ENCODE assay signal across 9 cellular contexts in genomic region chr15:97745481-97746071, GRCh38.
DNase-seq lines count a peak whose midpoint lies in the region; ATAC-seq and TF ChIP-seq lines count a peak whose summit lies in the region.
"Had no signal": no experiment of that assay in that cellular context is flagged by ENCODE, and none has a peak within 500 bp of the region (broad histone marks: within the 10 kb centered on the region; RNA-seq: fewer than 3 reads in every experiment).

No MANE protein-coding gene starts in this region.

- TF ChIP-seq CTCF in A673 (conservative IDR thresholded peaks at IDR 0.05; ENCODE audit: low read depth, low read length) = peak; percentile 72
- TF ChIP-seq CTCF in GM12865 (IDR thresholded peaks at IDR 0.05; ENCODE audit: insufficient read depth, low read depth, low read length, missing control alignments) = peak; percentile 56
- peak in 2 of 3 experiments; percentile 5 to 28 for TF ChIP-seq CTCF in ascending aorta (IDR thresholded peaks at IDR 0.05)
- TF ChIP-seq CTCF in nephron (IDR thresholded peaks at IDR 0.05; ENCODE audit: unreplicated experiment in 3 of 3) = peak; percentile 21 to 57 (median 40)

- H3K4me3 ChIP-seq in A673 (ENCODE audit: low read depth, low read length, poor library complexity, severe bottlenecking) (no peak overlapping the region), GM12865 (ENCODE audit: low read depth, low read length) (no peak overlapping the region), ascending aorta (no peak overlapping the region)

- ATAC-seq in HG02623 (IDR thresholded peaks at IDR 0.05; ENCODE audit: unreplicated experiment) = peak; percentile 85

- peaks cover 3% of the 10 kb centered on the region for H3K9me3 Mint-ChIP-seq in nephron
- H3K9me3 Mint-ChIP-seq: stimulated activated naive CD8-positive, alpha-beta T cell treated with anti-CD3 and anti-CD28 coated beads, Interleukin-15, Interleukin-2, amounts not matched to agents 100 ng/mL and 50 ng/mL, for 24 hours had no signal

- POLR2A ChIA-PET in A673 (lab: Charles Lee; ENCODE audit: low non-redundant PET) = no interaction called here

- no peak overlapping the region for H3K27ac Mint-ChIP-seq in nephron
- H3K27ac Mint-ChIP-seq: stimulated activated naive CD8-positive, alpha-beta T cell treated with anti-CD3 and anti-CD28 coated beads, Interleukin-15, Interleukin-2, amounts not matched to agents 100 ng/mL and 50 ng/mL, for 24 hours had no signal

- H3K36me3 ChIP-seq in A673 (ENCODE audit: insufficient read depth, low read length, poor library complexity, severe bottlenecking) (no peaks in the 10 kb centered on the region), ascending aorta (no peaks in the 10 kb centered on the region)

- H3K27ac ChIP-seq in A673 (ENCODE audit: low read depth, low read length, poor library complexity, severe bottlenecking) (no peak overlapping the region), ascending aorta (no peak overlapping the region)

- no peaks in the 10 kb centered on the region for H3K4me1 Mint-ChIP-seq in nephron

- no peak overlapping the region for H3K4me3 Mint-ChIP-seq in nephron
- H3K4me3 Mint-ChIP-seq: stimulated activated naive CD8-positive, alpha-beta T cell treated with anti-CD3 and anti-CD28 coated beads, Interleukin-15, Interleukin-2, amounts not matched to agents 100 ng/mL and 50 ng/mL, for 24 hours had no signal

- CTCF ChIA-PET in A673 (lab: Charles Lee) = no interaction called here

- no peaks in the 10 kb centered on the region for H3K4me1 ChIP-seq in A673 (ENCODE audit: insufficient read depth, low read length, poor library complexity, severe bottlenecking)
- H3K4me1 ChIP-seq in ascending aorta = no peaks in the 10 kb centered on the region

- H3K27me3 ChIP-seq in A673 (replicated peaks; ENCODE audit: insufficient read depth, low read depth, low read length, poor library complexity) (no peaks in the 10 kb centered on the region), ascending aorta (no peaks in the 10 kb centered on the region)

- intact Hi-C loops in A673 (cut with micrococcal nuclease; ENCODE audit: unreplicated experiment) = loop anchor here (5.0 kb wide), 2 partner anchors 508 to 1403 kb away; no protein-coding TSS in a partner anchor
- intact Hi-C loops in ascending aorta (cut with DNase I) = no loop called here

- no TSS peak for BruUV-seq in A673 (replicated peaks; lab: Mats Ljungman, UMichigan)

- DNase-seq in A673 (ENCODE audit: low spot score) = peak; percentile 75
- DNase-seq in GM12865 (ENCODE audit: low read depth) = peak; percentile 50
- DNase-seq in NCI-H146 (lab: John Stamatoyannopoulos, UW) = peak; percentile 28
- DNase-seq in ascending aorta (ENCODE audit: low spot score in 2 of 2) = no peak
- no peak for DNase-seq in NCI-H1930 (lab: John Stamatoyannopoulos, UW)
- DNase-seq in AG08395 (ENCODE audit: low spot score) = no peak

- no peaks in the 10 kb centered on the region for H3K9me3 ChIP-seq in A673 (ENCODE audit: low read depth, low read length, poor library complexity, severe bottlenecking)
- peaks cover 0 to 6% of the 10 kb centered on the region in 2 donors for H3K9me3 ChIP-seq in ascending aorta

- H3K36me3 Mint-ChIP-seq in nephron (ENCODE audit: low read depth) = peaks cover 8% of the 10 kb centered on the region

- H3K27me3 Mint-ChIP-seq in nephron (ENCODE audit: low read depth) = peaks cover 7% of the 10 kb centered on the region

Comparison
In these comparisons a context has a peak if more than half of its experiments do, and no peak if none do; other contexts are left out.
1. DNase-seq: peak in A673 (single experiment), GM12865 (single experiment) and NCI-H146 (single experiment); none in ascending aorta (0 of 2), NCI-H1930 (0 of 2) and AG08395 (single experiment).
2. CTCF ChIP-seq: peak in every context shown above with its lines; median percentile 72 in A673; 56 in GM12865; 40 in nephron; 16 in ascending aorta.